27 cellular contexts compared by ENCODE assay signal in the genomic region with DNA sequence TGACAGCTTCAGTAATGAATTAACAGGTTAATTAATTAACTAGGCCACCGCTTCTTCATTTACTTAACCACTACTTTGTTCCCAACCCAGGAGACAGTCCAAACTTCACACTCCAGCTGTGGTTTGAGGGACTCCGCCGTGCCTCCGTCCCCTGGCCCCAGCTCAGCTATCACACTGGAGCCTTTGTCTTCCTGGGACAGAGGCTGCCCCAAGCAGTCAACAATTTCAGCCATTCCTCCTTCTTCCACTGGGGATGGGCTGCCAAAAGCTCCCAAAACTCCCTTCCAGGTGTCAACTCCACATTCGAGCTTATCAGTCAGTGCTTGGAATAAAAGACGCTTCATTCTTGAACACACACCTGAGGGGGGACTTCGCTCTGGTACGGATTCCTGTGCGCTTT.
DNase-seq lines count a peak whose midpoint lies in the region; ATAC-seq lines count a peak whose summit lies in the region.
"Had no signal": no experiment of that assay in that cellular context is flagged by ENCODE, and none has a peak within 500 bp of the region (broad histone marks: within the 10 kb centered on the region; RNA-seq: fewer than 3 reads in every experiment).

No MANE protein-coding gene starts in this region.

- DNase-seq in Ammon's horn (ENCODE audit: low spot score) = peak; percentile 84
- DNase-seq in head of caudate nucleus = peak in 41 of 42 donors; percentile 55 to 89 (median 77)
- DNase-seq in posterior cingulate gyrus = peak in 7 of 10 donors; percentile 46 to 94 (median 64)
- no peak for DNase-seq in UCSD-AML1 (lab: John Stamatoyannopoulos, UW; ENCODE audit: unreplicated experiment)
- DNase-seq in NCI-H82 treated with DMSO at 0.1 percent for 48 hours (lab: John Stamatoyannopoulos, UW; ENCODE audit: unreplicated experiment) = no peak
- DNase-seq: activated CD4-positive, alpha-beta T cell treated with anti-CD3 and anti-CD28 coated beads, Interleukin-2, amount 10 ng/mL, durations not matched to agents 7 days and 5 days; activated gamma-delta T cell treated with Interleukin-2 at 50 U/mL for 16 hours; activated T-cell treated with anti-CD3 and anti-CD28 coated beads, Interleukin-2, amount 50 U/mL, for 24 hours; CD4-positive, alpha-beta memory T cell; colonic mucosa; GM23248; naive thymus-derived CD4-positive, alpha-beta T cell; NCI-H1105 treated with DMSO at 0.1 percent for 48 hours; NCI-H1930; NCI-H526; Peyer's patch; SHP77 treated with DMSO at 0.1 percent for 48 hours; stimulated activated CD4-positive, alpha-beta T cell treated with anti-CD3 and anti-CD28 coated beads, Interleukin-12 subunit alpha, Interleukin-12 subunit beta, amount 100 ng/mL, for 4 hours; stimulated activated CD4-positive, alpha-beta T cell treated with anti-CD3 and anti-CD28 coated beads, Interleukin-4, amount 100 ng/mL, for 4 hours; SW 1271; T-helper 9 cell; testis had no signal

- ATAC-seq in HG03442 (IDR thresholded peaks at IDR 0.05; ENCODE audit: unreplicated experiment) (no peak), HG02938 (IDR thresholded peaks at IDR 0.05; ENCODE audit: unreplicated experiment) (no peak)
- ATAC-seq: naive thymus-derived CD4-positive, alpha-beta T cell; stimulated activated memory B cell treated with anti-CD40 and anti-IgM and Interleukin-4, amounts not matched to agents 10 μg/mL and 1 μg/mL and 100 μg/mL, for 72 hours had no signal

- H3K27ac ChIP-seq in angular gyrus (ENCODE audit: low read depth, low read length) = peak overlapping the region; percentile 94
- H3K27ac ChIP-seq: colonic mucosa, esophagus muscularis mucosa, GM23248, Peyer's patch, testis had no signal

- intact Hi-C loops in head of caudate nucleus (cut with DNase I) = loop anchor here (5.0 kb wide), 1 partner anchor 65 kb away; the partner anchor contains the start of gene FGFR2
- intact Hi-C loops in posterior cingulate gyrus (cut with DNase I) = no loop called here

Comparison
In these comparisons a context has a peak if more than half of its experiments do, and no peak if none do; other contexts are left out.
1. DNase-seq: peak in Ammon's horn (single experiment), head of caudate nucleus (41 of 42) and posterior cingulate gyrus (7 of 10); none in UCSD-AML1 (single experiment) and NCI-H82 treated with DMSO at 0.1 percent for 48 hours (single experiment).